Comparison of ENCODE assay signal across 14 cellular contexts in the genomic region with DNA sequence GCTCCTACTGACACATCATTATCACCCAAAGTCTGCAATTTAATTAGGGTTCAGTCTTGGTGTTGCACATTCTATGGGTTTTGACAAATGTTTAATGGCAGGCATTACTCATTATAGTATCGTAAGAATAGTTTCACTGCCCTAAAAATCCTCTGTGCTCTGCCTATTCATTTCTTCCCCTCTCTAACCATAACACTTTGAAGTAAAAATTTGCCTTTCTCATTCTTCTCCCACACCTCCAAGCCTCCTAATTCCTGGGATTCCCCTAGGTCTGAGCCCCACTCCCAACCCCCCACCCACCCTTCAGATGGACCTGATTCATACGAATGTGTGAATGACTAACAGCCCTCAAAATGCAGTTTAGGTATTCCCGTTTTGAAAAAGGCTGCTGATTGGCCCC. TPM values are rescaled to one million over a fixed set of nuclear protein-coding genes. Genes with fewer than 3 reads are reported as not detected.
A peak's percentile ranks its signal among the peaks of the same experiment; 100 is the strongest.
DNase-seq lines count a peak whose midpoint lies in the region; ATAC-seq lines count a peak whose summit lies in the region.
"Had no signal": no experiment of that assay in that cellular context is flagged by ENCODE, and none has a peak within 500 bp of the region (broad histone marks: within the 10 kb centered on the region; RNA-seq: fewer than 3 reads in every experiment).

No MANE protein-coding gene starts in this region.

- no peak overlapping the region for H3K4me3 ChIP-seq in trophoblast cell (ENCODE audit: low read depth, low read length)
- H3K4me3 ChIP-seq: adrenal gland had no signal

- no peak overlapping the region for H4K12ac ChIP-seq in trophoblast cell (ENCODE audit: low read depth, low read length)

- H3K14ac ChIP-seq in trophoblast cell (ENCODE audit: low read length), result no peak overlapping the region

- peaks cover 22% of the 10 kb centered on the region for H3K4me1 Mint-ChIP-seq in activated naive CD8-positive, alpha-beta T cell treated with anti-CD3 and anti-CD28 coated beads, Interleukin-2, amount 50 U/mL, for 24 hours
- peaks cover 16% of the 10 kb centered on the region for H3K4me1 Mint-ChIP-seq in activated naive CD8-positive, alpha-beta T cell treated with anti-CD3 and anti-CD28 coated beads for 36 hours

- H2AFZ ChIP-seq in trophoblast cell (ENCODE audit: insufficient read depth, low read length, poor library complexity), result no peak overlapping the region

- H3K18ac ChIP-seq in trophoblast cell (ENCODE audit: low read length), result no peak overlapping the region

- H3K9ac ChIP-seq in trophoblast cell (ENCODE audit: low read length), result no peak overlapping the region

- no peak overlapping the region for H2AK5ac ChIP-seq in trophoblast cell (ENCODE audit: low read length)

- no peak overlapping the region for H4K91ac ChIP-seq in trophoblast cell (ENCODE audit: low read depth, low read length)

- ATAC-seq in activated naive CD8-positive, alpha-beta T cell treated with anti-CD3 and anti-CD28 coated beads, Interleukin-2, amount 50 U/mL, for 24 hours, result peak; percentile 96
- ATAC-seq in GM21367 (IDR thresholded peaks at IDR 0.05; ENCODE audit: unreplicated experiment) (peak; percentile 53), GM21381 (IDR thresholded peaks at IDR 0.05; ENCODE audit: unreplicated experiment) (no peak)
- ATAC-seq: PC-3 had no signal

- H2BK120ac ChIP-seq in trophoblast cell (ENCODE audit: insufficient read depth, low read length, poor library complexity), result peak overlapping the region; percentile 9

- H3K4me2 ChIP-seq in trophoblast cell (ENCODE audit: low read length), result no peak overlapping the region

- no peaks in the 10 kb centered on the region for H3K79me2 ChIP-seq in trophoblast cell (ENCODE audit: control insufficient read depth, insufficient read depth, low read length, poor library complexity)

- H3K4ac ChIP-seq in trophoblast cell (ENCODE audit: low read depth, low read length), result no peak overlapping the region

- no CpG with 5 or more reads among the region's 3 CpGs for WGBS in trophoblast cell (ENCODE audit: extremely low coverage, insufficient coverage, insufficient read length)

- no peak overlapping the region for H4K8ac ChIP-seq in trophoblast cell (ENCODE audit: low read depth, low read length)

- H3K36me3 ChIP-seq in trophoblast cell (ENCODE audit: control insufficient read depth in 1 of 2, insufficient read depth in 2 of 2, low read length in 2 of 2), result no peaks in the 10 kb centered on the region
- H3K36me3 ChIP-seq: adrenal gland had no signal

- peak; percentile 24 for DNase-seq in activated naive CD8-positive, alpha-beta T cell treated with anti-CD3 and anti-CD28 coated beads, Interleukin-2, amount 50 U/mL, for 24 hours
- DNase-seq in activated naive CD8-positive, alpha-beta T cell treated with anti-CD3 and anti-CD28 coated beads for 36 hours, result no peak
- DNase-seq in NCI-H226 (peak; percentile 74), trophoblast cell (no peak), H4 (ENCODE audit: low spot score) (no peak), putamen (ENCODE audit: low spot score) (no peak)
- DNase-seq: adrenal gland, DMS79 treated with DMSO at 0.1 percent for 48 hours, NCI-H1048, PC-3 had no signal

- no peak overlapping the region for H3K4me3 Mint-ChIP-seq in activated naive CD8-positive, alpha-beta T cell treated with anti-CD3 and anti-CD28 coated beads, Interleukin-2, amount 50 U/mL, for 24 hours
- no peak overlapping the region for H3K4me3 Mint-ChIP-seq in activated naive CD8-positive, alpha-beta T cell treated with anti-CD3 and anti-CD28 coated beads for 36 hours
- H3K4me3 Mint-ChIP-seq: dendritic cell treated with granulocyte-macrophage colony-stimulating factor and Interleukin-4, amounts not matched to agents 40 ng/mL and 50 ng/mL, for 4 days; stimulated activated naive CD8-positive, alpha-beta T cell treated with anti-CD3 and anti-CD28 coated beads, Interleukin-15, Interleukin-2, amounts not matched to agents 100 ng/mL and 50 ng/mL, for 24 hours had no signal

- no peak overlapping the region for H3K27ac ChIP-seq in trophoblast cell (ENCODE audit: low read depth, low read length)
- H3K27ac ChIP-seq: adrenal gland had no signal

- H3K36me3 Mint-ChIP-seq in activated naive CD8-positive, alpha-beta T cell treated with anti-CD3 and anti-CD28 coated beads, Interleukin-2, amount 50 U/mL, for 24 hours (ENCODE audit: low read depth), result no peaks in the 10 kb centered on the region
- no peaks in the 10 kb centered on the region for H3K36me3 Mint-ChIP-seq in activated naive CD8-positive, alpha-beta T cell treated with anti-CD3 and anti-CD28 coated beads for 36 hours

- no peak overlapping the region for H2BK5ac ChIP-seq in trophoblast cell (ENCODE audit: low read depth, low read length, poor library complexity)

- H3K27ac Mint-ChIP-seq in activated naive CD8-positive, alpha-beta T cell treated with anti-CD3 and anti-CD28 coated beads, Interleukin-2, amount 50 U/mL, for 24 hours, result no peak overlapping the region
- no peak overlapping the region for H3K27ac Mint-ChIP-seq in activated naive CD8-positive, alpha-beta T cell treated with anti-CD3 and anti-CD28 coated beads for 36 hours
- H3K27ac Mint-ChIP-seq: dendritic cell treated with granulocyte-macrophage colony-stimulating factor and Interleukin-4, amounts not matched to agents 40 ng/mL and 50 ng/mL, for 4 days; stimulated activated naive CD8-positive, alpha-beta T cell treated with anti-CD3 and anti-CD28 coated beads, Interleukin-15, Interleukin-2, amounts not matched to agents 100 ng/mL and 50 ng/mL, for 24 hours had no signal

- H2BK12ac ChIP-seq in trophoblast cell (ENCODE audit: low read length), result no peak overlapping the region

- H3K4me1 ChIP-seq in trophoblast cell (ENCODE audit: control insufficient read depth in 1 of 2, insufficient read depth in 2 of 2, low read length in 2 of 2), result peaks cover 5 to 10% of the 10 kb centered on the region in 2 experiments
- H3K4me1 ChIP-seq: adrenal gland had no signal

- H3K27me3 ChIP-seq in trophoblast cell (ENCODE audit: insufficient read depth, low read length), result no peaks in the 10 kb centered on the region

- H3K23ac ChIP-seq in trophoblast cell (ENCODE audit: low read length), result no peak overlapping the region

- no peaks in the 10 kb centered on the region for H3K9me3 Mint-ChIP-seq in activated naive CD8-positive, alpha-beta T cell treated with anti-CD3 and anti-CD28 coated beads, Interleukin-2, amount 50 U/mL, for 24 hours
- H3K9me3 Mint-ChIP-seq in activated naive CD8-positive, alpha-beta T cell treated with anti-CD3 and anti-CD28 coated beads for 36 hours, result no peaks in the 10 kb centered on the region
- H3K9me3 Mint-ChIP-seq: dendritic cell treated with granulocyte-macrophage colony-stimulating factor and Interleukin-4, amounts not matched to agents 40 ng/mL and 50 ng/mL, for 4 days; stimulated activated naive CD8-positive, alpha-beta T cell treated with anti-CD3 and anti-CD28 coated beads, Interleukin-15, Interleukin-2, amounts not matched to agents 100 ng/mL and 50 ng/mL, for 24 hours had no signal

- H3K79me1 ChIP-seq in trophoblast cell (ENCODE audit: low read length), result peaks cover 10% of the 10 kb centered on the region

- peaks cover 2% of the 10 kb centered on the region for H3K9me3 ChIP-seq in trophoblast cell (ENCODE audit: insufficient read depth, low read depth, low read length)
- H3K9me3 ChIP-seq: adrenal gland had no signal

- peaks cover 57% of the 10 kb centered on the region for H3K27me3 Mint-ChIP-seq in activated naive CD8-positive, alpha-beta T cell treated with anti-CD3 and anti-CD28 coated beads, Interleukin-2, amount 50 U/mL, for 24 hours
- peaks cover 59% of the 10 kb centered on the region for H3K27me3 Mint-ChIP-seq in activated naive CD8-positive, alpha-beta T cell treated with anti-CD3 and anti-CD28 coated beads for 36 hours

RNA-seq across cellular contexts. Expression of a gene that starts 18.4 kb away (rescaled TPM):
- under 1 TPM; 0.52 to 0.60 TPM for total RNA-seq in activated naive CD8-positive, alpha-beta T cell treated with anti-CD3 and anti-CD28 coated beads for 36 hours
- 143 and 145 TPM in 2 replicates for polyA plus RNA-seq in trophoblast cell (2013)
- total RNA-seq in H4 (2014; rRNA removed; shearing (Covaris generic)), result 18.1 and 46.6 TPM in 2 replicates

Comparison
In these comparisons a context has a peak if more than half of its experiments do, and no peak if none do; other contexts are left out.
1. DNase-seq: peak in activated naive CD8-positive, alpha-beta T cell treated with anti-CD3 and anti-CD28 coated beads, Interleukin-2, amount 50 U/mL, for 24 hours (single experiment) and NCI-H226 (single experiment); none in activated naive CD8-positive, alpha-beta T cell treated with anti-CD3 and anti-CD28 coated beads for 36 hours (single experiment), trophoblast cell (0 of 2), H4 (single experiment) and putamen (single experiment).
2. RNA of a gene that starts 18.4 kb away (total RNA-seq): 18.1 to 46.6 TPM in H4; 0.52 to 0.60 TPM in activated naive CD8-positive, alpha-beta T cell treated with anti-CD3 and anti-CD28 coated beads for 36 hours; every median in the first group is over 10 times any median in the second.